ENCODE assay signal across 1 cellular context in genomic region chr5:96936431-96937221, GRCh38.
TF ChIP-seq lines count a peak whose summit lies in the region.

No MANE protein-coding gene starts in this region.

TF ChIP-seq in HEK293, 187 proteins besides CTCF, POLR2A, EP300 and RAD21 (continued from another document):
- TF ChIP-seq SP3 (tag by site-specific recombination; IDR thresholded peaks at IDR 0.05) (no peak), SP2 (tag by site-specific recombination; IDR thresholded peaks at IDR 0.05) (0 out of 2 replicates have a peak, but pooled peaks have one; percentile 4), ZNF449 (tag by site-specific recombination; IDR thresholded peaks at IDR 0.05) (peak; percentile 62; the same call in 1 of the 2 replicates), KLF9 (tag by site-specific recombination; IDR thresholded peaks at IDR 0.05; ENCODE audit: low read depth) (no peak), GFI1B (tag by site-specific recombination; IDR thresholded peaks at IDR 0.05) (no peak), ZBTB17 (tag by site-specific recombination; IDR thresholded peaks at IDR 0.05) (peak; percentile 76), ZNF501 (tag by site-specific recombination; IDR thresholded peaks at IDR 0.05) (0 out of 2 replicates have a peak, but pooled peaks have one; percentile 36), ZNF660 (tag by site-specific recombination; IDR thresholded peaks at IDR 0.05) (peak; percentile 33; the same call in 1 of the 2 replicates)
TF ChIP-seq in HEK293: peak in this region for 20.
